Comparison of ENCODE assay signal across 9 cellular contexts in the genomic region with DNA sequence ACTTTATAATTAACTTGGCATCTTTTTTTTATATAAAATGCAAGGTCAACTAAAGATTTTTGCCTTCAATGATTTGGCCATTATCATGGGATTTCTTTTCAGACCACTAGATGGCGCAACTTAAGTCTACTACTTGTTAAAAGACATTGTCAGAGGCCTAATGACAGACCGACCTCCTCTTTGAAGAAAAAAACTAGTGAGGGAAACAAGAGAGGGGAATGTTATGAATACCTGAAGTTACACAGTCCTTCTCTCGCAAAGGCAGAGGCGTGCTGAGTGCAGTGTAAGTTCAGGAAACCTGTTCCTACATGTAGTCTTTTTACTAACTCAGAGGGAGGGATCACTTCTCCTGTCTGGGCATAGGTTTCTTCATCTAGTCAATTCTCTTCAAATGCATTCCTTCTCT. TPM values are rescaled to one million over a fixed set of nuclear protein-coding genes. Genes with fewer than 3 reads are reported as not detected.
DNase-seq lines count a peak whose midpoint lies in the region; ATAC-seq and TF ChIP-seq lines count a peak whose summit lies in the region.
"Had no signal": no experiment of that assay in that cellular context is flagged by ENCODE, and none has a peak within 500 bp of the region (broad histone marks: within the 10 kb centered on the region; RNA-seq: fewer than 3 reads in every experiment).

No MANE protein-coding gene starts in this region.

- intact Hi-C loops in activated B cell treated with CpG ODN at 0.5 μM for 24 hours (cut with micrococcal nuclease): loop anchor here (1.0 to 5.0 kb wide), 6 partner anchors 25 to 431 kb away; no protein-coding TSS in a partner anchor

- H3K4me3 ChIP-seq in GM23338: no peak overlapping the region

- H3F3A ChIP-seq in GM23338 (replicated peaks; ENCODE audit: low read depth): no peaks in the 10 kb centered on the region

- no peaks in the 10 kb centered on the region for H4K20me1 ChIP-seq in GM23338 (replicated peaks; ENCODE audit: insufficient read depth)

- POLR2A ChIA-PET in activated B cell treated with CpG ODN at 0.5 μM for 24 hours (lab: Charles Lee): no interaction called here

- TF ChIP-seq CTCF in GM23338 (conservative IDR thresholded peaks at IDR 0.05; ENCODE audit: low read depth in 2 of 2) (peak; percentile 69 to 90), activated B cell treated with CpG ODN at 0.5 μM for 24 hours (IDR thresholded peaks at IDR 0.05) (peak; percentile 80)

- H3K4me1 Mint-ChIP-seq in GM23338 (peaks cover 17% of the 10 kb centered on the region), activated B cell treated with CpG ODN at 0.5 μM for 24 hours (peaks cover 2% of the 10 kb centered on the region)

- H3K27me3 Mint-ChIP-seq in GM23338 (ENCODE audit: insufficient read depth, low read depth, poor library complexity): peaks cover 5% of the 10 kb centered on the region
- H3K27me3 Mint-ChIP-seq in activated B cell treated with CpG ODN at 0.5 μM for 24 hours: peaks cover 8% of the 10 kb centered on the region

- no peaks in the 10 kb centered on the region for H3K36me3 ChIP-seq in GM23338 (ENCODE audit: insufficient read depth)

- DNase-seq in NCI-H2107 treated with DMSO at 0.1 percent for 48 hours (lab: John Stamatoyannopoulos, UW; ENCODE audit: unreplicated experiment) (peak; percentile 20), NCI-H2107 (lab: John Stamatoyannopoulos, UW) (no peak), GM23338 (ENCODE audit: low spot score) (peak; percentile 90), NCI-H2081 (lab: John Stamatoyannopoulos, UW) (peak; percentile 21 to 41), activated B cell treated with CpG ODN at 0.5 μM for 24 hours (no peak), germinal center (ENCODE audit: low spot score) (peak; percentile 32), putamen (ENCODE audit: low spot score) (peak; percentile 26), COLO668 (lab: John Stamatoyannopoulos, UW; ENCODE audit: unreplicated experiment) (no peak)

- H3K4me3 Mint-ChIP-seq in GM23338 (no peak overlapping the region), activated B cell treated with CpG ODN at 0.5 μM for 24 hours (no peak overlapping the region)
- H3K4me3 Mint-ChIP-seq: CD8-positive, alpha-beta memory T cell had no signal

- no peaks in the 10 kb centered on the region for H3K9me2 ChIP-seq in GM23338 (ENCODE audit: insufficient read depth)

- no peak overlapping the region for H3K27ac ChIP-seq in GM23338 (ENCODE audit: low read depth)

- H3K36me3 Mint-ChIP-seq in GM23338 (ENCODE audit: low read depth): no peaks in the 10 kb centered on the region
- H3K36me3 Mint-ChIP-seq in activated B cell treated with CpG ODN at 0.5 μM for 24 hours (ENCODE audit: low read depth): no peaks in the 10 kb centered on the region
- H3K36me3 Mint-ChIP-seq: CD8-positive, alpha-beta memory T cell had no signal

- ATAC-seq in GM23338: peak; percentile 51
- ATAC-seq in activated B cell treated with CpG ODN at 0.5 μM for 24 hours (ENCODE audit: low read depth): peak; percentile 53

- H2AFZ ChIP-seq in GM23338: no peak overlapping the region

- peaks cover 16% of the 10 kb centered on the region for H3K4me1 ChIP-seq in GM23338 (ENCODE audit: insufficient read depth)

- no peaks in the 10 kb centered on the region for H3K9me3 Mint-ChIP-seq in GM23338
- no peaks in the 10 kb centered on the region for H3K9me3 Mint-ChIP-seq in activated B cell treated with CpG ODN at 0.5 μM for 24 hours
- H3K9me3 Mint-ChIP-seq: CD8-positive, alpha-beta memory T cell had no signal

- no peaks in the 10 kb centered on the region for H3K79me2 ChIP-seq in GM23338 (replicated peaks; ENCODE audit: insufficient read depth)

- H3K27me3 ChIP-seq in GM23338 (ENCODE audit: insufficient read depth): no peaks in the 10 kb centered on the region

- H3K4me2 ChIP-seq in GM23338: no peak overlapping the region

- CTCF ChIA-PET in activated B cell treated with CpG ODN at 0.5 μM for 24 hours (lab: Charles Lee): interaction anchor here (1.5 to 4.5 kb wide), 5 partner anchors 9 to 319 kb away, joined by 4 to 88 read pairs (median 15); partner anchors contain the start of gene TRAPPC3L

- H3K27ac Mint-ChIP-seq in GM23338: no peak overlapping the region
- no peak overlapping the region for H3K27ac Mint-ChIP-seq in activated B cell treated with CpG ODN at 0.5 μM for 24 hours
- H3K27ac Mint-ChIP-seq: CD8-positive, alpha-beta memory T cell had no signal

TF ChIP-seq in GM23338, 12 proteins besides CTCF, POLR2A, EP300 and RAD21 (continues in another document):
- no peak for TF ChIP-seq ZNF462 (CRISPR knock-in tag; IDR thresholded peaks at IDR 0.05)
- no peak for TF ChIP-seq ZNF331 (CRISPR knock-in tag; IDR thresholded peaks at IDR 0.05; ENCODE audit: low read depth)
- no peak for TF ChIP-seq NANOG (IDR thresholded peaks at IDR 0.05; ENCODE audit: borderline replicate concordance)
- TF ChIP-seq EZH2phosphoT487 (IDR thresholded peaks at IDR 0.05; ENCODE audit: unreplicated experiment): no peak
- TF ChIP-seq POLR2AphosphoS5 (IDR thresholded peaks at IDR 0.05; ENCODE audit: low read depth): no peak

RNA-seq across cellular contexts. Expression of gene TRAPPC3L, which starts 9.3 kb away (rescaled TPM):
- not detected in 2 replicates for total RNA-seq in GM23338 (2014; rRNA removed; shearing (Covaris generic))
- polyA plus RNA-seq in GM23338 (2016; fragmentation: Nextera tagmentation; extraction: Ambion mirVana): not detected in 2 replicates
- total RNA-seq in activated B cell treated with CpG ODN at 0.5 μM for 24 hours: not detected in 2 replicates
- total RNA-seq: CD8-positive, alpha-beta memory T cell had no signal
- polyA plus RNA-seq: CD8-positive, alpha-beta memory T cell had no signal

RNA-seq across cellular contexts. Expression of gene CALHM4, which starts 17.3 kb away (rescaled TPM):
- not detected in 2 replicates for total RNA-seq in GM23338 (2014; rRNA removed; shearing (Covaris generic))
- polyA plus RNA-seq in GM23338 (2016; fragmentation: Nextera tagmentation; extraction: Ambion mirVana): not detected in 2 replicates
- total RNA-seq in activated B cell treated with CpG ODN at 0.5 μM for 24 hours: not detected in 2 replicates
- total RNA-seq: CD8-positive, alpha-beta memory T cell had no signal
- polyA plus RNA-seq: CD8-positive, alpha-beta memory T cell had no signal

RNA-seq across cellular contexts. Expression of gene CALHM5, which starts 24.8 kb away (rescaled TPM):
- total RNA-seq in GM23338 (2014; rRNA removed; shearing (Covaris generic)): 0.10 and 0.16 TPM in 2 replicates
- polyA plus RNA-seq in GM23338 (2016; fragmentation: Nextera tagmentation; extraction: Ambion mirVana): 0.02 and 0.03 TPM in 2 replicates
- total RNA-seq in activated B cell treated with CpG ODN at 0.5 μM for 24 hours: not detected in 2 replicates
- total RNA-seq: CD8-positive, alpha-beta memory T cell had no signal
- polyA plus RNA-seq: CD8-positive, alpha-beta memory T cell had no signal

RNA-seq across cellular contexts. Expression of gene RWDD1, which starts 35.1 kb away (rescaled TPM):
- 20.2 and 24.0 TPM in 2 replicates for total RNA-seq in GM23338 (2014; rRNA removed; shearing (Covaris generic))
- polyA plus RNA-seq in GM23338 (2016; fragmentation: Nextera tagmentation; extraction: Ambion mirVana): 171 TPM in 2 replicates
- total RNA-seq in activated B cell treated with CpG ODN at 0.5 μM for 24 hours: 30.9 and 33.8 TPM in 2 replicates

Comparison
In these comparisons a context has a peak if more than half of its experiments do, and no peak if none do; other contexts are left out.
1. DNase-seq: peak in NCI-H2107 treated with DMSO at 0.1 percent for 48 hours (single experiment), GM23338 (single experiment), NCI-H2081 (2 of 2), germinal center (single experiment) and putamen (single experiment); none in NCI-H2107 (single experiment), activated B cell treated with CpG ODN at 0.5 μM for 24 hours (single experiment) and COLO668 (single experiment).